Comparison of ENCODE assay signal across 10 cellular contexts in the genomic region with DNA sequence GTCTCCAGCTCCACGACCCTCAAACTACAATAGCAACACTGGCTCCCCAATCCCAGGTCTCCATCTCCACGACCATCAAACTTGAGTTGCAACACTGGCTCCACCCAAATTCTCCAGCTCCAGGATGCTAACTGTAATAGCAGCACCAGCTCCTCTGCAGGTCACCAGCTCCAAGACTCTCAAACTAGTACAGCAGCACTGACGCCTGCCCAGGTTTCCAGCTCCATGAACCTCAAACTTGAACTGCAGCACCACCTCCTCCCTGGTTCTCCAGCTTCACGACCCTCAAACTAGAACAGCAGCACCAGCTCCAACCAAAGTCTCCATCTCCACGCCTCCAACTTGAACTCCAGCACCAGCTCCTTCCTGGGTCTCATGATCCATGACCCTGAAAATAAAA.
"Had no signal": no experiment of that assay in that cellular context is flagged by ENCODE, and none has a peak within 500 bp of the region (broad histone marks: within the 10 kb centered on the region; RNA-seq: fewer than 3 reads in every experiment).

No MANE protein-coding gene starts in this region.

- FAIRE-seq: H54 had no signal

- H3K4me2 ChIP-seq: GM23338 had no signal

- H3K4me3 Mint-ChIP-seq: GM23338, H9, HFFc6 had no signal

- H3K4me3 ChIP-seq: GM23248, GM23338, HAP-1 had no signal

- H3K4me1 ChIP-seq: HAP-1 had no signal

- H3K27ac ChIP-seq: GM23248 had no signal

- H3K9me3 ChIP-seq: HAP-1 had no signal

- H3K36me3 ChIP-seq: HAP-1 had no signal

- H3K27ac Mint-ChIP-seq: GM23338, H9, HFFc6 had no signal

- H3K9ac ChIP-seq: GM23248 had no signal

- DNase-seq: GM23248, GOT3, H7, H9, HCEC 1CT, HFFc6 had no signal

- H2AFZ ChIP-seq: GM23248, GM23338 had no signal

- ATAC-seq: GM23338, HCT116 had no signal
